Comparison of ENCODE assay signal across 20 cellular contexts in genomic region chr3:77159182-77159581, GRCh38.
DNase-seq lines count a peak whose midpoint lies in the region; ATAC-seq and TF ChIP-seq lines count a peak whose summit lies in the region.
"Had no signal": no experiment of that assay in that cellular context is flagged by ENCODE, and none has a peak within 500 bp of the region (broad histone marks: within the 10 kb centered on the region; RNA-seq: fewer than 3 reads in every experiment).

No MANE protein-coding gene starts in this region.

- H3K9me3 Mint-ChIP-seq in chondrocyte (ENCODE audit: low read depth) (no peaks in the 10 kb centered on the region), osteocyte (ENCODE audit: unreplicated experiment) (no peaks in the 10 kb centered on the region)
- peaks cover 5% of the 10 kb centered on the region for H3K9me3 Mint-ChIP-seq in natural killer cell treated with Interleukin-12 subunit alpha and Interleukin-12 subunit beta and Interleukin-15 and Interleukin-18, amount 100 ng/mL, for 72 hours

- no peaks in the 10 kb centered on the region for H3K27me3 ChIP-seq in MG63
- H3K27me3 ChIP-seq: body of pancreas, heart right ventricle, uterus had no signal

- H3K4me3 Mint-ChIP-seq in chondrocyte (ENCODE audit: unreplicated experiment) (no peak overlapping the region), osteocyte (ENCODE audit: unreplicated experiment) (no peak overlapping the region)
- H3K4me3 Mint-ChIP-seq in natural killer cell treated with Interleukin-12 subunit alpha and Interleukin-12 subunit beta and Interleukin-15 and Interleukin-18, amount 100 ng/mL, for 72 hours, result no peak overlapping the region
- H3K4me3 Mint-ChIP-seq: activated naive CD4-positive, alpha-beta T cell treated with anti-CD3 and anti-CD28 coated beads, Interleukin-2, amount 50 U/mL, for 24 hours; CD8-positive, alpha-beta memory T cell; mesothelial cell of epicardium had no signal

- no peak overlapping the region for H3K4me3 ChIP-seq in MG63
- H3K4me3 ChIP-seq: body of pancreas, heart right ventricle, uterus had no signal

- ATAC-seq in natural killer cell treated with Interleukin-12 subunit alpha and Interleukin-12 subunit beta and Interleukin-15 and Interleukin-18, amount 100 ng/mL, for 72 hours, result no peak
- ATAC-seq: body of pancreas, heart right ventricle, right cardiac atrium had no signal

- H3K27ac Mint-ChIP-seq in chondrocyte (ENCODE audit: unreplicated experiment) (no peak overlapping the region), osteocyte (ENCODE audit: unreplicated experiment) (peak overlapping the region; percentile 58)
- H3K27ac Mint-ChIP-seq in natural killer cell treated with Interleukin-12 subunit alpha and Interleukin-12 subunit beta and Interleukin-15 and Interleukin-18, amount 100 ng/mL, for 72 hours, result no peak overlapping the region
- H3K27ac Mint-ChIP-seq: activated naive CD4-positive, alpha-beta T cell treated with anti-CD3 and anti-CD28 coated beads, Interleukin-2, amount 50 U/mL, for 24 hours; CD8-positive, alpha-beta memory T cell; mesothelial cell of epicardium had no signal

- H3K27me3 Mint-ChIP-seq in chondrocyte (ENCODE audit: low read depth) (no peaks in the 10 kb centered on the region), osteocyte (ENCODE audit: unreplicated experiment) (no peaks in the 10 kb centered on the region)
- H3K27me3 Mint-ChIP-seq in natural killer cell treated with Interleukin-12 subunit alpha and Interleukin-12 subunit beta and Interleukin-15 and Interleukin-18, amount 100 ng/mL, for 72 hours, result no peaks in the 10 kb centered on the region
- H3K27me3 Mint-ChIP-seq: activated naive CD4-positive, alpha-beta T cell treated with anti-CD3 and anti-CD28 coated beads, Interleukin-2, amount 50 U/mL, for 24 hours; CD8-positive, alpha-beta memory T cell had no signal

- H3K4me1 Mint-ChIP-seq in chondrocyte (ENCODE audit: low read depth) (peaks cover 4% of the 10 kb centered on the region), osteocyte (ENCODE audit: unreplicated experiment) (peaks cover 19% of the 10 kb centered on the region)
- no peaks in the 10 kb centered on the region for H3K4me1 Mint-ChIP-seq in natural killer cell treated with Interleukin-12 subunit alpha and Interleukin-12 subunit beta and Interleukin-15 and Interleukin-18, amount 100 ng/mL, for 72 hours (ENCODE audit: low read depth in 2 of 2)
- H3K4me1 Mint-ChIP-seq: activated naive CD4-positive, alpha-beta T cell treated with anti-CD3 and anti-CD28 coated beads, Interleukin-2, amount 50 U/mL, for 24 hours; CD8-positive, alpha-beta memory T cell had no signal

- DNase-seq in NCI-H2107 treated with DMSO at 0.1 percent for 48 hours (lab: John Stamatoyannopoulos, UW; ENCODE audit: unreplicated experiment) (peak; percentile 22), NCI-H2107 (lab: John Stamatoyannopoulos, UW) (no peak), NCI-H82 treated with DMSO at 0.1 percent for 48 hours (lab: John Stamatoyannopoulos, UW; ENCODE audit: unreplicated experiment) (peak; percentile 33), chondrocyte (ENCODE audit: low spot score) (no peak), osteocyte (ENCODE audit: extremely low spot score, unreplicated experiment) (no peak), MG63 (no peak), anterior cingulate cortex (lab: John Stamatoyannopoulos, UW) (no peak)
- no peak for DNase-seq in natural killer cell treated with Interleukin-12 subunit alpha and Interleukin-12 subunit beta and Interleukin-15 and Interleukin-18, amount 100 ng/mL, for 72 hours (ENCODE audit: low spot score)
- DNase-seq: activated T-cell treated with anti-CD3 and anti-CD28 coated beads, Interleukin-2, amount 50 U/mL, for 1 hour; body of pancreas; CD8-positive, alpha-beta memory T cell; heart right ventricle; kidney glomerular epithelial cell; NCI-H2081; right cardiac atrium; SIG-M5; T-helper 9 cell; uterus had no signal

- H3K36me3 ChIP-seq in MG63, result no peaks in the 10 kb centered on the region
- H3K36me3 ChIP-seq: heart right ventricle, uterus had no signal

- TF ChIP-seq CTCF in chondrocyte (IDR thresholded peaks at IDR 0.05), result peak; percentile 36
- TF ChIP-seq CTCF in osteocyte (IDR thresholded peaks at IDR 0.05), result peak; percentile 22

- H3K9me3 ChIP-seq in MG63, result no peaks in the 10 kb centered on the region
- H3K9me3 ChIP-seq: body of pancreas, heart right ventricle, uterus had no signal

- no peaks in the 10 kb centered on the region for H3K36me3 Mint-ChIP-seq in chondrocyte (ENCODE audit: low read depth)
- H3K36me3 Mint-ChIP-seq in osteocyte (ENCODE audit: unreplicated experiment), result no peaks in the 10 kb centered on the region
- peaks cover 4% of the 10 kb centered on the region for H3K36me3 Mint-ChIP-seq in natural killer cell treated with Interleukin-12 subunit alpha and Interleukin-12 subunit beta and Interleukin-15 and Interleukin-18, amount 100 ng/mL, for 72 hours
- H3K36me3 Mint-ChIP-seq: activated naive CD4-positive, alpha-beta T cell treated with anti-CD3 and anti-CD28 coated beads, Interleukin-2, amount 50 U/mL, for 24 hours; CD8-positive, alpha-beta memory T cell; mesothelial cell of epicardium had no signal

Comparison
In these comparisons a context has a peak if more than half of its experiments do, and no peak if none do; other contexts are left out.
1. DNase-seq: peak in NCI-H2107 treated with DMSO at 0.1 percent for 48 hours (single experiment) and NCI-H82 treated with DMSO at 0.1 percent for 48 hours (single experiment); none in NCI-H2107 (single experiment), chondrocyte (single experiment), osteocyte (single experiment), MG63 (single experiment), natural killer cell treated with Interleukin-12 subunit alpha and Interleukin-12 subunit beta and Interleukin-15 and Interleukin-18, amount 100 ng/mL, for 72 hours (single experiment) and anterior cingulate cortex (0 of 58).